ENCODE assay signal across 16 cellular contexts in the genomic region with DNA sequence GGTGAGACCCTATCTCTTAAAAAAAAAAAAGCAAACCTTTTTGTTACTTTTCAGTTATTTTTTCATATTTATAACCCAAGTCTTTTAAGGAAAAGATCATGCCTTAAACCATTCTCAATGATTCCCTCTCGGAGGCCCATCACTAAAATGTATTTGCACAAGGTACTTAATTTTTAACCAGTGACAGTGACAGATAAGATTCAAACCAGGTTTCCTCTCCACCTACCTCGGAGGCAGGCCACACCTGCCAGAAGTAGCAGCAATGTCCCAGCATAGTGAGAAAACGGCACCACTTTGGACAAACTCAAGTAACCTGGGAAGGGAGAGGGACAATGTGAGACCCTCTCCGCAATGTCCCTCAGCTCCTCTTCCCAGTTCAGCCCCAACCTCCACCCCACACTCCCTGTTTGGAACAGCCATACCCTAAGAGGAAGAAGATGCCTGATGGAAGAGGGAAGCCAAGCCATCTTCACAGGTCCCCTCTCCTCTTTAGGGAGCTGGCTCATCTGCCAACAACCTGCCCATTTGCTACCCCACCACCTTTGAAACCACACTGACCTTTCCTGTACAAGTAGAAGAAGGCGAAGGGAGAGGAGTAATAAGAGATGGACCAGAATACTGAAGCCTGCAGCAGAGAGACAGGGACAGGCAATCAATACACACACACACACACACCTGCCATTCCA. TPM values are rescaled to one million over a fixed set of nuclear protein-coding genes. Genes with fewer than 3 reads are reported as not detected.
DNase-seq lines count a peak whose midpoint lies in the region; ATAC-seq, FAIRE-seq and TF ChIP-seq lines count a peak whose summit lies in the region.
"Had no signal": no experiment of that assay in that cellular context is flagged by ENCODE, and none has a peak within 500 bp of the region (broad histone marks: within the 10 kb centered on the region; RNA-seq: fewer than 3 reads in every experiment).

No MANE protein-coding gene starts in this region.

- peaks cover 9 to 47% (median 35%) of the 10 kb centered on the region in 11 experiments; a peak in 16 of 22 replicates for H4K20me1 ChIP-seq in BLaER1 treated with 17β-estradiol and CSF1 and Interleukin-3, amounts not matched to agents 10 nM and 100 nM
- H4K20me1 ChIP-seq in H9 (ENCODE audit: control insufficient read depth, insufficient read depth, insufficient read length) = no peaks in the 10 kb centered on the region
- H4K20me1 ChIP-seq in astrocyte (ENCODE audit: insufficient read depth, low read length) = peaks cover 37% of the 10 kb centered on the region

- H3K36me3 Mint-ChIP-seq in H9 (ENCODE audit: insufficient read depth in 1 of 3, low read depth in 3 of 3) = peaks cover 4 to 35% (median 12%) of the 10 kb centered on the region in 3 experiments; a peak in 5 of 7 replicates
- H3K36me3 Mint-ChIP-seq in astrocyte (ENCODE audit: low read depth, unreplicated experiment) = peaks cover 4% of the 10 kb centered on the region
- peaks cover 27% of the 10 kb centered on the region for H3K36me3 Mint-ChIP-seq in nephron (ENCODE audit: low read depth)

- H2AK5ac ChIP-seq in H9 (ENCODE audit: insufficient read length, low read length) = no peak overlapping the region

- no peaks in the 10 kb centered on the region for H3K27me3 ChIP-seq in BLaER1 treated with 17β-estradiol and CSF1 and Interleukin-3, amounts not matched to agents 10 nM and 100 nM
- no peaks in the 10 kb centered on the region for H3K27me3 ChIP-seq in H9 (ENCODE audit: insufficient read depth, low read length)
- H3K27me3 ChIP-seq in astrocyte (ENCODE audit: insufficient read depth, low read length) = no peaks in the 10 kb centered on the region
- no peaks in the 10 kb centered on the region for H3K27me3 ChIP-seq in esophagus squamous epithelium
- H3K27me3 ChIP-seq: colonic mucosa had no signal

- H3K18ac ChIP-seq in H9 (ENCODE audit: insufficient read length, low read depth, low read length) = no peak overlapping the region

- no peak overlapping the region for H3K23ac ChIP-seq in H9 (ENCODE audit: insufficient read length, low read depth, low read length)

- TF ChIP-seq CTCF in H9 (conservative IDR thresholded peaks at IDR 0.05) (no peak), astrocyte (IDR thresholded peaks at IDR 0.05; ENCODE audit: insufficient read depth, low read depth, low read length) (no peak), nephron (IDR thresholded peaks at IDR 0.05; ENCODE audit: unreplicated experiment in 3 of 3) (no peak), esophagus squamous epithelium (IDR thresholded peaks at IDR 0.05) (no peak)

- peak overlapping the region in 1 of 11 experiments; percentile 96; a peak in 1 of 22 replicates for H3K27ac ChIP-seq in BLaER1 treated with 17β-estradiol and CSF1 and Interleukin-3, amounts not matched to agents 10 nM and 100 nM
- no peak overlapping the region for H3K27ac ChIP-seq in H9 (ENCODE audit: insufficient read length, low read depth, low read length)
- H3K27ac ChIP-seq in astrocyte (ENCODE audit: low read depth, low read length) = no peak overlapping the region
- H3K27ac ChIP-seq in esophagus squamous epithelium = peak overlapping the region in 1 of 4 donors; percentile 99
- H3K27ac ChIP-seq: colonic mucosa had no signal

- H3K4me2 ChIP-seq in BLaER1 treated with 17β-estradiol and CSF1 and Interleukin-3, amounts not matched to agents 10 nM and 100 nM = peak overlapping the region; percentile 76 to 99 (median 97)
- H3K4me2 ChIP-seq in H9 (ENCODE audit: insufficient read depth, insufficient read length, low read length) (no peak overlapping the region), astrocyte (ENCODE audit: low read length) (peak overlapping the region; percentile 92)

- intact Hi-C loops in esophagus squamous epithelium (cut with DNase I) = no loop called here

- H2AFZ ChIP-seq in H9 (ENCODE audit: low read length) (no peak overlapping the region), astrocyte (ENCODE audit: low read depth, low read length) (no peak overlapping the region)

- no peak overlapping the region for H3K14ac ChIP-seq in H9 (ENCODE audit: insufficient read depth, low read length)

- H2BK12ac ChIP-seq in H9 (ENCODE audit: insufficient read length, low read depth, low read length) = no peak overlapping the region

- peaks cover 24 to 55% (median 27%) of the 10 kb centered on the region in 10 experiments for H3K4me1 ChIP-seq in BLaER1 treated with 17β-estradiol and CSF1 and Interleukin-3, amounts not matched to agents 10 nM and 100 nM
- H3K4me1 ChIP-seq in H9 (ENCODE audit: insufficient read depth, low read length) (peaks cover 4% of the 10 kb centered on the region; the same call in 1 of the 2 replicates), astrocyte (ENCODE audit: insufficient read depth, low read length) (peaks cover 18% of the 10 kb centered on the region), esophagus squamous epithelium (peaks cover 14 to 48% (median 21%) of the 10 kb centered on the region in 3 donors)

- H3K4ac ChIP-seq in H9 (ENCODE audit: low read depth, low read length) = no peak overlapping the region

- no peak for FAIRE-seq in astrocyte (lab: Jason Lieb, UNC)

- H3K4me3 Mint-ChIP-seq in H9 (peak overlapping the region; percentile 6 to 66; a peak in 2 of 5 replicates), astrocyte (ENCODE audit: unreplicated experiment) (peak overlapping the region; percentile 99), nephron (peak overlapping the region; percentile 98 to 99 (median 98))

- no peak overlapping the region for H2BK5ac ChIP-seq in H9 (ENCODE audit: insufficient read length, low read length)

- no peak overlapping the region for H2BK20ac ChIP-seq in H9 (ENCODE audit: low read depth, low read length, poor library complexity, severe bottlenecking)

- ATAC-seq in esophagus mucosa = no peak

- peak overlapping the region in 6 of 10 experiments; percentile 76 to 95 (median 84); a peak in 9 of 20 replicates for H3K4me3 ChIP-seq in BLaER1 treated with 17β-estradiol and CSF1 and Interleukin-3, amounts not matched to agents 10 nM and 100 nM
- H3K4me3 ChIP-seq in astrocyte (ENCODE audit: insufficient read depth, low read depth, low read length) (no peak overlapping the region), esophagus squamous epithelium (no peak overlapping the region)

- no peak for TF ChIP-seq POLR2A in esophagus squamous epithelium (IDR thresholded peaks at IDR 0.05)

- no peak overlapping the region for H4K91ac ChIP-seq in H9 (ENCODE audit: insufficient read length, low read depth, low read length)

- no peak overlapping the region for H3K56ac ChIP-seq in H9 (ENCODE audit: insufficient read length, low read depth, low read length)

- H3K79me2 ChIP-seq in H9 (ENCODE audit: insufficient read depth, low read length) = peaks cover 2% of the 10 kb centered on the region; the same call in 1 of the 2 replicates
- H3K79me2 ChIP-seq in astrocyte (ENCODE audit: insufficient read depth, low read length) = peaks cover 38% of the 10 kb centered on the region

- no peak overlapping the region for H2BK15ac ChIP-seq in H9 (ENCODE audit: low read depth, low read length)

- no peak overlapping the region for H3T11ph ChIP-seq in H9 (ENCODE audit: low read length)

- no peak overlapping the region for H2BK120ac ChIP-seq in H9 (ENCODE audit: low read depth, low read length, poor library complexity, severe bottlenecking)

- WGBS in H9 (ENCODE audit: extremely low coverage, insufficient read length, low lambda C conversion rate) = no CpG with 5 or more reads among the region's 5 CpGs
- 82 to 84% methylated on average over 5 of the region's 5 CpGs for WGBS in esophagus squamous epithelium, 2 donors

- H3K79me1 ChIP-seq in H9 (ENCODE audit: insufficient read depth, low read depth, low read length, poor library complexity, severe bottlenecking) = peaks cover 6% of the 10 kb centered on the region

- DNase-seq in H9 (no peak), astrocyte (ENCODE audit: low read depth) (no peak), esophagus squamous epithelium (lab: John Stamatoyannopoulos, UW) (no peak), HuH-7.5 (ENCODE audit: low spot score) (no peak)
- DNase-seq in stimulated activated CD4-positive, alpha-beta T cell treated with anti-CD3 and anti-CD28 coated beads, Interleukin-4, amount 100 ng/mL, for 4 hours = no peak
- DNase-seq: activated naive CD4-positive, alpha-beta T cell; colonic mucosa; foreskin fibroblast; kidney glomerular epithelial cell; occipital lobe; stimulated activated CD4-positive, alpha-beta T cell treated with anti-CD3 and anti-CD28 coated beads, Interleukin-1b, Interleukin-23, amount 100 ng/mL, for 48 hours; stimulated activated naive CD4-positive, alpha-beta T cell had no signal

- H3K36me3 ChIP-seq in BLaER1 treated with 17β-estradiol and CSF1 and Interleukin-3, amounts not matched to agents 10 nM and 100 nM = peaks cover 46 to 60% (median 52%) of the 10 kb centered on the region in 11 experiments
- H3K36me3 ChIP-seq in astrocyte (ENCODE audit: insufficient read depth, low read length) = peaks cover 8% of the 10 kb centered on the region
- H3K36me3 ChIP-seq in esophagus squamous epithelium = peaks cover 0 to 54% (median 14%) of the 10 kb centered on the region in 3 donors
- H3K36me3 ChIP-seq: colonic mucosa had no signal

- H3K9ac ChIP-seq in BLaER1 treated with 17β-estradiol and CSF1 and Interleukin-3, amounts not matched to agents 10 nM and 100 nM = peak overlapping the region in 10 of 11 experiments; percentile 19 to 98 (median 96); a peak in 13 of 22 replicates
- H3K9ac ChIP-seq in H9 (ENCODE audit: extremely low read depth, insufficient read length, low read length) = no peak overlapping the region
- peak overlapping the region; percentile 89 for H3K9ac ChIP-seq in astrocyte (ENCODE audit: low read length)

- no peak overlapping the region for H4K8ac ChIP-seq in H9 (replicated peaks; ENCODE audit: insufficient read length, low read depth, low read length)

- H3K23me2 ChIP-seq in H9 (ENCODE audit: insufficient read length, low read depth, low read length, poor library complexity, severe bottlenecking) = peaks cover 6% of the 10 kb centered on the region

- H3K4me1 Mint-ChIP-seq in H9 = peaks cover 11% of the 10 kb centered on the region in 2 experiments
- peaks cover 17% of the 10 kb centered on the region for H3K4me1 Mint-ChIP-seq in astrocyte (ENCODE audit: low read depth, unreplicated experiment)
- H3K4me1 Mint-ChIP-seq in nephron = peaks cover 16% of the 10 kb centered on the region

- no peaks in the 10 kb centered on the region; a peak in 1 of 5 replicates for H3K9me3 Mint-ChIP-seq in H9
- H3K9me3 Mint-ChIP-seq in astrocyte (ENCODE audit: unreplicated experiment) = no peaks in the 10 kb centered on the region
- H3K9me3 Mint-ChIP-seq in nephron = no peaks in the 10 kb centered on the region

- H4K5ac ChIP-seq in H9 (ENCODE audit: insufficient read length, low read depth, low read length) = no peak overlapping the region

- peak overlapping the region in 1 of 3 experiments; percentile 24; a peak in 1 of 7 replicates for H3K27ac Mint-ChIP-seq in H9
- peak overlapping the region; percentile 41 for H3K27ac Mint-ChIP-seq in astrocyte (ENCODE audit: unreplicated experiment)
- H3K27ac Mint-ChIP-seq in nephron = peak overlapping the region in 1 of 3 experiments; percentile 90

- H3K27me3 Mint-ChIP-seq in H9 (ENCODE audit: low read depth) = no peaks in the 10 kb centered on the region; the same call in 1 of the 2 replicates
- H3K27me3 Mint-ChIP-seq in astrocyte (ENCODE audit: low read depth, unreplicated experiment) = no peaks in the 10 kb centered on the region
- H3K27me3 Mint-ChIP-seq in nephron (ENCODE audit: low read depth) = no peaks in the 10 kb centered on the region

- H3K9me3 ChIP-seq in BLaER1 treated with 17β-estradiol and CSF1 and Interleukin-3, amounts not matched to agents 10 nM and 100 nM (replicated peaks in 1 of 11) = no peaks in the 10 kb centered on the region
- H3K9me3 ChIP-seq in H9 (ENCODE audit: control insufficient read depth, low read depth, low read length) (no peaks in the 10 kb centered on the region), astrocyte (ENCODE audit: insufficient read depth, low read depth, low read length) (no peaks in the 10 kb centered on the region), esophagus squamous epithelium (no peaks in the 10 kb centered on the region)
- H3K9me3 ChIP-seq: colonic mucosa had no signal

RNA-seq across cellular contexts. Expression of gene ABHD16A, which starts 2.3 kb away (rescaled TPM):
- total RNA-seq in H9 (2021) (32.9 and 34.4 TPM in 2 replicates), astrocyte (34.3 and 38.3 TPM in 2 replicates), esophagus squamous epithelium (10 to 100 TPM; 38.5 to 43.3 (median 40.1) TPM), esophagus mucosa (28.3 TPM)

RNA-seq across cellular contexts. Expression of gene LY6G6F, which starts 5.8 kb away (rescaled TPM):
- not detected in 2 replicates for total RNA-seq in H9 (2021)
- total RNA-seq in astrocyte = not detected in 2 replicates
- not detected for total RNA-seq in esophagus squamous epithelium
- total RNA-seq in esophagus mucosa = not detected
- total RNA-seq: colonic mucosa, H4, occipital lobe had no signal

RNA-seq across cellular contexts. Expression of gene LY6G6D, which starts 14.3 kb away (rescaled TPM):
- total RNA-seq in H9 (2021) (not detected in 2 replicates), astrocyte (not detected in 2 replicates), esophagus squamous epithelium (not detected), esophagus mucosa (not detected)
- total RNA-seq: colonic mucosa, H4, occipital lobe had no signal

RNA-seq across cellular contexts. Expression of gene LY6G5C, which starts 20.0 kb away (rescaled TPM):
- total RNA-seq in H9 (2021) (1.8 and 2.2 TPM in 2 replicates), astrocyte (2.9 and 3.9 TPM in 2 replicates), esophagus squamous epithelium (under 1 TPM in 2 of 4 donors, not detected in 2; 0.57 to 0.83 TPM), esophagus mucosa (0.72 TPM)
- total RNA-seq: H4 had no signal

RNA-seq across cellular contexts. Expression of gene LY6G6C, which starts 20.7 kb away (rescaled TPM):
- total RNA-seq in H9 (2021) = 0.24 TPM in 1 of 2 replicates, not detected in the other
- total RNA-seq in astrocyte = 0.41 and 0.66 TPM in 2 replicates
- 10 to 100 TPM in 1 of 4 donors, 1 to 10 TPM in 2, under 1 TPM in 1; 0.53 to 14.6 (median 2.4) TPM for total RNA-seq in esophagus squamous epithelium
- total RNA-seq in esophagus mucosa = 10.8 TPM
- total RNA-seq: H4 had no signal

Comparison
In these comparisons a context has a peak if more than half of its experiments do, and no peak if none do; other contexts are left out.
1. H3K4me3 ChIP-seq: peak in BLaER1 treated with 17β-estradiol and CSF1 and Interleukin-3, amounts not matched to agents 10 nM and 100 nM (6 of 10); none in astrocyte (single experiment) and esophagus squamous epithelium (0 of 4).
2. H3K4me3 Mint-ChIP-seq: peak in every context shown above with its lines; median percentile 99 in astrocyte; 98 in nephron; 36 in H9.